In genomic region chr14:75831971-75832370, GRCh38 we compare ENCODE assay signal across 10 cellular contexts.
DNase-seq lines count a peak whose midpoint lies in the region; ATAC-seq and TF ChIP-seq lines count a peak whose summit lies in the region.
"Had no signal": no experiment of that assay in that cellular context is flagged by ENCODE, and none has a peak within 500 bp of the region (broad histone marks: within the 10 kb centered on the region; RNA-seq: fewer than 3 reads in every experiment).

No MANE protein-coding gene starts in this region.

- POLR2A ChIA-PET in PC-9 (lab: Charles Lee; ENCODE audit: unreplicated experiment) = interaction anchor here (0.6 to 0.8 kb wide), 4 partner anchors 9 to 347 kb away, joined by 3 to 10 read pairs (median 5); no protein-coding TSS in a partner anchor

- H3K27me3 ChIP-seq in PC-9 (ENCODE audit: insufficient read depth, low read depth) (no peaks in the 10 kb centered on the region), transverse colon (no peaks in the 10 kb centered on the region)
- H3K27me3 ChIP-seq: testis had no signal

- H3K36me3 Mint-ChIP-seq in activated CD4-positive, alpha-beta T cell treated with anti-CD3 and anti-CD28 coated beads, Interleukin-2, amount 10 ng/mL, durations not matched to agents 24 days and 14 days (ENCODE audit: low read depth) = peaks cover 12% of the 10 kb centered on the region

- no peak for TF ChIP-seq EP300 in transverse colon (IDR thresholded peaks at IDR 0.05; ENCODE audit: low read depth)

- H3K79me2 ChIP-seq in PC-9 (ENCODE audit: low read depth) = no peaks in the 10 kb centered on the region

- no peaks in the 10 kb centered on the region for H3K27me3 Mint-ChIP-seq in activated CD4-positive, alpha-beta T cell treated with anti-CD3 and anti-CD28 coated beads, Interleukin-2, amount 10 ng/mL, durations not matched to agents 24 days and 14 days
- H3K27me3 Mint-ChIP-seq: activated CD4-positive, alpha-beta memory T cell treated with anti-CD3 and anti-CD28 coated beads, Interleukin-2, amount 10 ng/mL, durations not matched to agents 7 days and 5 days had no signal

- H3K4me3 ChIP-seq in PC-9 (peak overlapping the region; percentile 29; the same call in 1 of the 2 replicates), foreskin fibroblast (ENCODE audit: low read depth in 1 of 2, low read length in 2 of 2) (no peak overlapping the region), transverse colon (peak overlapping the region in 1 of 4 donors; percentile 12)
- H3K4me3 ChIP-seq: testis had no signal

- peak overlapping the region; percentile 86 for H3K27ac ChIP-seq in PC-9
- peak overlapping the region; percentile 41 to 68 (median 60) for H3K27ac ChIP-seq in transverse colon

- peaks cover 3% of the 10 kb centered on the region for H3K9me3 Mint-ChIP-seq in activated CD4-positive, alpha-beta T cell treated with anti-CD3 and anti-CD28 coated beads, Interleukin-2, amount 10 ng/mL, durations not matched to agents 24 days and 14 days
- H3K9me3 Mint-ChIP-seq: activated CD4-positive, alpha-beta memory T cell treated with anti-CD3 and anti-CD28 coated beads, Interleukin-2, amount 10 ng/mL, durations not matched to agents 7 days and 5 days had no signal

- H3K4me3 Mint-ChIP-seq in activated CD4-positive, alpha-beta T cell treated with anti-CD3 and anti-CD28 coated beads, Interleukin-2, amount 10 ng/mL, durations not matched to agents 24 days and 14 days = no peak overlapping the region
- H3K4me3 Mint-ChIP-seq: activated CD4-positive, alpha-beta memory T cell treated with anti-CD3 and anti-CD28 coated beads, Interleukin-2, amount 10 ng/mL, durations not matched to agents 7 days and 5 days had no signal

- no peaks in the 10 kb centered on the region; the same call in 1 of the 2 replicates for H3K9me3 ChIP-seq in PC-9 (ENCODE audit: insufficient read depth, low read depth)
- no peaks in the 10 kb centered on the region for H3K9me3 ChIP-seq in transverse colon
- H3K9me3 ChIP-seq: testis had no signal

- no peak for DNase-seq in activated CD4-positive, alpha-beta T cell treated with anti-CD3 and anti-CD28 coated beads, Interleukin-2, amount 10 ng/mL, durations not matched to agents 24 days and 14 days
- DNase-seq in activated CD4-positive, alpha-beta T cell treated with anti-CD3 and anti-CD28 coated beads for 1 hour = no peak
- DNase-seq in PC-9 (peak; percentile 65 to 96), foreskin fibroblast (peak; percentile 60 to 74), transverse colon (no peak), KBM-7 (no peak)
- no peak for DNase-seq in effector CD8-positive, alpha-beta T cell (lab: John Stamatoyannopoulos, UW)

- intact Hi-C loops in activated CD4-positive, alpha-beta T cell treated with anti-CD3 and anti-CD28 coated beads, Interleukin-2, amount 10 ng/mL, durations not matched to agents 24 days and 14 days (cut with micrococcal nuclease) = no loop called here
- intact Hi-C loops in PC-9 (cut with micrococcal nuclease; ENCODE audit: unreplicated experiment) (loop anchor here (1.0 to 2.0 kb wide), 2 partner anchors 11 to 53 kb away; no protein-coding TSS in a partner anchor), transverse colon (cut with DNase I; ENCODE audit: low total_unique reads) (no loop called here)

- peak overlapping the region; percentile 52 for H2AFZ ChIP-seq in PC-9

- TF ChIP-seq POLR2A in transverse colon (IDR thresholded peaks at IDR 0.05) = no peak

- WGBS in transverse colon (ENCODE audit: low coverage in 1 of 2), 2 donors = 47% methylated on average over 2 of the region's 2 CpGs; no CpG with 5 or more reads in 1 of the 2 donors

- H3K4me1 ChIP-seq in PC-9 (replicated peaks; ENCODE audit: insufficient read depth) (peaks cover 47% of the 10 kb centered on the region), transverse colon (peaks cover 0 to 24% (median 8%) of the 10 kb centered on the region in 4 donors)

- H3K36me3 ChIP-seq in PC-9 (ENCODE audit: low read depth) (0 out of 2 replicates have a peak, but pooled peaks cover 3% of the 10 kb centered on the region), transverse colon (no peaks in the 10 kb centered on the region)

- no TSS peak for BruUV-seq in PC-9 (replicated peaks; lab: Mats Ljungman, UMichigan)

- H3K4me2 ChIP-seq in PC-9 = peak overlapping the region; percentile 64

- peak overlapping the region; percentile 47 for H3K27ac Mint-ChIP-seq in activated CD4-positive, alpha-beta T cell treated with anti-CD3 and anti-CD28 coated beads, Interleukin-2, amount 10 ng/mL, durations not matched to agents 24 days and 14 days

- no peak for TF ChIP-seq CTCF in PC-9 (conservative IDR thresholded peaks at IDR 0.05)
- no peak for TF ChIP-seq CTCF in foreskin fibroblast (IDR thresholded peaks at IDR 0.05; ENCODE audit: low read depth, low read length)
- no peak for TF ChIP-seq CTCF in transverse colon (IDR thresholded peaks at IDR 0.05)

- no peaks in the 10 kb centered on the region for H3K9me2 ChIP-seq in PC-9 (ENCODE audit: insufficient read depth)

- ATAC-seq in GM21528 (IDR thresholded peaks at IDR 0.05; ENCODE audit: low FRiP score, unreplicated experiment) = no peak

- CTCF ChIA-PET in PC-9 (lab: Charles Lee) = interaction anchor here (0.6 to 2.6 kb wide), 7 partner anchors 10 to 523 kb away, joined by 3 to 14 read pairs (median 4); no protein-coding TSS in a partner anchor

- peaks cover 37% of the 10 kb centered on the region for H3F3A ChIP-seq in PC-9 (ENCODE audit: insufficient read depth, low read depth)

- in situ Hi-C loops in transverse colon (cut with MboI; ENCODE audit: low pct_ligation_motif_present in 1 of 4, low pct_unique_long_range_greater_than_20kb in 1 of 4, low sequenced_read_pairs in 3 of 4) (no loop called here), KBM-7 (cut with MboI; ENCODE audit: low pct_unique_long_range_greater_than_20kb, low sequenced_read_pairs) (no loop called here)

- no peaks in the 10 kb centered on the region for H4K20me1 ChIP-seq in PC-9 (ENCODE audit: insufficient read depth)

- peaks cover 19% of the 10 kb centered on the region for H3K4me1 Mint-ChIP-seq in activated CD4-positive, alpha-beta T cell treated with anti-CD3 and anti-CD28 coated beads, Interleukin-2, amount 10 ng/mL, durations not matched to agents 24 days and 14 days

Comparison
In these comparisons a context has a peak if more than half of its experiments do, and no peak if none do; other contexts are left out.
1. DNase-seq: peak in PC-9 (2 of 2) and foreskin fibroblast (2 of 2); none in activated CD4-positive, alpha-beta T cell treated with anti-CD3 and anti-CD28 coated beads, Interleukin-2, amount 10 ng/mL, durations not matched to agents 24 days and 14 days (single experiment), activated CD4-positive, alpha-beta T cell treated with anti-CD3 and anti-CD28 coated beads for 1 hour (single experiment), transverse colon (single experiment), KBM-7 (single experiment) and effector CD8-positive, alpha-beta T cell (single experiment).